ENCODE assay signal across 9 cellular contexts in the genomic region with DNA sequence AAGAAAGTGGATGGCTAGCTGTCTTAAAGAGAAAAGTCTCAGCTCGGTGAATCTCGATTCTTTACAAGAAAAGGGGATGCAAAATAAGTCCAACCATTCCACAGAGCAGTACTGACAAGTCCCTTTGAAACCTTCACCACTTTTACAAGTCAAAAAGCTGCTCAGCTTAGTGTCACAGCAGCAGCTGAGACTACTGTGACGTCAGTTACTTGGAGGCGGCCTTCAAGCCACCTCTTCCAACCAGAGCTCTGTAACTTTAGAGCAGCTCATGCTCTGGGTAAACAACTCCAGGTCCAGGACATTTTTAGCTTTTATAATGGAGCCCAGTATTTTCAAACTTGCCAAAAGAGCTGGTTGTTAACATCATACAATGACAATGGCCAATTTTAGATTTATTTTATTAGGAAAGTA. TPM values are rescaled to one million over a fixed set of nuclear protein-coding genes. Genes with fewer than 3 reads are reported as not detected.
A peak's percentile ranks its signal among the peaks of the same experiment; 100 is the strongest.
DNase-seq lines count a peak whose midpoint lies in the region; ATAC-seq lines count a peak whose summit lies in the region.
"Had no signal": no experiment of that assay in that cellular context is flagged by ENCODE, and none has a peak within 500 bp of the region (broad histone marks: within the 10 kb centered on the region; RNA-seq: fewer than 3 reads in every experiment).

Gene KIAA0408, minus strand, starts transcription at position 159 of the 411 bp plus-strand sequence. CDS start 5,408 bp downstream, outside the sequence.

- peak; percentile 93 for ATAC-seq in aorta (ENCODE audit: low FRiP score)
- ATAC-seq in HG03045 (IDR thresholded peaks at IDR 0.05; ENCODE audit: unreplicated experiment) = no peak
- no peak for ATAC-seq in GM21360 (IDR thresholded peaks at IDR 0.05; ENCODE audit: unreplicated experiment)
- ATAC-seq in stimulated activated memory B cell treated with anti-CD40 and anti-IgM and Interleukin-4, amounts not matched to agents 10 μg/mL and 1 μg/mL and 100 μg/mL, for 72 hours = no peak

- H3K4me1 Mint-ChIP-seq in stimulated activated memory B cell treated with anti-CD40 and anti-IgM and Interleukin-4, amounts not matched to agents 10 μg/mL and 1 μg/mL and 100 μg/mL, for 72 hours = no peaks in the 10 kb centered on the region

- H3K9me3 ChIP-seq in duodenal mucosa (ENCODE audit: control insufficient read depth in 1 of 2, low read length in 2 of 2) = no peaks in the 10 kb centered on the region
- H3K9me3 ChIP-seq in mucosa of stomach (ENCODE audit: control insufficient read depth, low read length) = no peaks in the 10 kb centered on the region
- no peaks in the 10 kb centered on the region for H3K9me3 ChIP-seq in aorta (ENCODE audit: control insufficient read depth, low read length)

- H3K9me3 Mint-ChIP-seq in stimulated activated memory B cell treated with anti-CD40 and anti-IgM and Interleukin-4, amounts not matched to agents 10 μg/mL and 1 μg/mL and 100 μg/mL, for 72 hours = no peaks in the 10 kb centered on the region

- H3K4me1 ChIP-seq in duodenal mucosa (ENCODE audit: control insufficient read depth in 1 of 2, insufficient read depth in 2 of 2, low read length in 2 of 2) (no peaks in the 10 kb centered on the region), mucosa of stomach (ENCODE audit: control insufficient read depth, insufficient read depth, low read length) (no peaks in the 10 kb centered on the region), aorta (ENCODE audit: control insufficient read depth in 1 of 2, insufficient read depth in 2 of 2, low read length in 2 of 2) (peaks cover 0 to 3% of the 10 kb centered on the region in 2 donors)

- H3K27ac Mint-ChIP-seq in stimulated activated memory B cell treated with anti-CD40 and anti-IgM and Interleukin-4, amounts not matched to agents 10 μg/mL and 1 μg/mL and 100 μg/mL, for 72 hours = no peak within 1 kb of the TSS
- H3K27ac Mint-ChIP-seq: activated naive CD8-positive, alpha-beta T cell had no signal

- H3K36me3 ChIP-seq in duodenal mucosa (ENCODE audit: control insufficient read depth in 1 of 2, insufficient read depth in 2 of 2, low read length in 2 of 2) = no peaks in the 10 kb centered on the region
- H3K36me3 ChIP-seq in mucosa of stomach (ENCODE audit: control insufficient read depth, insufficient read depth, low read length) = no peaks in the 10 kb centered on the region
- no peaks in the 10 kb centered on the region for H3K36me3 ChIP-seq in aorta (ENCODE audit: control insufficient read depth in 1 of 2, insufficient read depth in 2 of 2, low read length in 1 of 2)

- WGBS in aorta, 2 donors = 2 to 6% methylated on average over 4 of the region's 4 CpGs

- H3K27ac ChIP-seq in duodenal mucosa (ENCODE audit: low read depth, low read length) = peak within 1 kb of the TSS; percentile 47
- H3K27ac ChIP-seq in aorta (ENCODE audit: low read depth in 1 of 2, low read length in 2 of 2) = peak within 1 kb of the TSS; percentile 43 to 91

- H3K4me3 ChIP-seq in duodenal mucosa (ENCODE audit: low read depth in 1 of 2, low read length in 2 of 2) (peak within 1 kb of the TSS in 1 of 2 donors; percentile 13), mucosa of stomach (ENCODE audit: low read length) (no peak within 1 kb of the TSS), aorta (ENCODE audit: low read length in 2 of 2) (peak within 1 kb of the TSS; percentile 67 to 80)

- H3K36me3 Mint-ChIP-seq in stimulated activated memory B cell treated with anti-CD40 and anti-IgM and Interleukin-4, amounts not matched to agents 10 μg/mL and 1 μg/mL and 100 μg/mL, for 72 hours = no peaks in the 10 kb centered on the region
- H3K36me3 Mint-ChIP-seq: activated naive CD8-positive, alpha-beta T cell had no signal

- no peak within 1 kb of the TSS for H3K4me3 Mint-ChIP-seq in stimulated activated memory B cell treated with anti-CD40 and anti-IgM and Interleukin-4, amounts not matched to agents 10 μg/mL and 1 μg/mL and 100 μg/mL, for 72 hours
- H3K4me3 Mint-ChIP-seq: activated naive CD8-positive, alpha-beta T cell had no signal

- DNase-seq in T-helper 1 cell (no peak), aorta (peak; percentile 76 to 84)

- no peaks in the 10 kb centered on the region for H3K27me3 ChIP-seq in duodenal mucosa (ENCODE audit: control insufficient read depth in 1 of 2, insufficient read depth in 2 of 2, low read length in 2 of 2)
- peaks cover 5% of the 10 kb centered on the region for H3K27me3 ChIP-seq in mucosa of stomach (ENCODE audit: control insufficient read depth, insufficient read depth, low read length)
- no peaks in the 10 kb centered on the region for H3K27me3 ChIP-seq in aorta (ENCODE audit: control insufficient read depth in 1 of 2, insufficient read depth in 2 of 2, low read length in 1 of 2)

- intact Hi-C loops in T-helper 1 cell treated with Interleukin-12 subunit alpha and Interleukin-12 subunit beta and Interleukin-4 antibody, amounts not matched to agents 30 ng/mL and 1 ng/mL, for 36 hours (cut with micrococcal nuclease) = no loop called here
- intact Hi-C loops in aorta (cut with DNase I) = no loop called here

- H3K9ac ChIP-seq in duodenal mucosa (ENCODE audit: low read depth in 1 of 2, low read length in 2 of 2) (no peak within 1 kb of the TSS), mucosa of stomach (ENCODE audit: low read length) (peak within 1 kb of the TSS; percentile 42)

- H3K27me3 Mint-ChIP-seq in stimulated activated memory B cell treated with anti-CD40 and anti-IgM and Interleukin-4, amounts not matched to agents 10 μg/mL and 1 μg/mL and 100 μg/mL, for 72 hours = no peaks in the 10 kb centered on the region
- H3K27me3 Mint-ChIP-seq: activated naive CD8-positive, alpha-beta T cell had no signal

RNA-seq across cellular contexts. Expression of gene KIAA0408, which starts in this region (rescaled TPM):
- total RNA-seq in T-helper 1 cell treated with Interleukin-12 subunit alpha and Interleukin-12 subunit beta and Interleukin-4 antibody, amounts not matched to agents 30 ng/mL and 1 ng/mL, for 36 hours = 16.4 and 17.6 TPM in 2 replicates
- 1 to 10 TPM; 1.9 to 6.2 TPM for total RNA-seq in aorta
- 1 to 10 TPM in 1 of 2 donors, under 1 TPM in 1; 0.63 to 4.2 TPM for polyA plus RNA-seq in aorta

Comparison
In these comparisons a context has a peak if more than half of its experiments do, and no peak if none do; other contexts are left out.
1. DNase-seq: peak in aorta (2 of 2); none in T-helper 1 cell (0 of 5).